17 cellular contexts compared by ENCODE assay signal in the genomic region with DNA sequence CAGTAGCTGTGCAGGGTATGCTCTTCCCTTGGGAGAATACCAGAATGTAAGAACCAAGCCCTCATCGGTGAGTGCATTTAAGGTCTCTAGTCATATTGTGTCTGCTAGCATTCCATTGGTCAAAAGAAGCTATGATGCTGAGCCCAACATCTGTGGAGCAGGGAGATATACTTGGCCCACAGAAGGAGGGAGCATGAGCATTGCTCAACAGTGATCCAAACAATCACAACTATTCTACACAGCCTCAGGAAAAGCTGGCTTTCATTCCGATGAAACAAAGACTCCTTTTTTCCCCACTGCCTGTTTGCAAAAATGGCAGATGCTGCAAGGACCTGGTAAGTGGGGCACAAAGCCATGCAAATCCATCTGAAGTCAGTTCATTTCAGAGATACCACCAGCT.
DNase-seq lines count a peak whose midpoint lies in the region; ATAC-seq and TF ChIP-seq lines count a peak whose summit lies in the region.
"Had no signal": no experiment of that assay in that cellular context is flagged by ENCODE, and none has a peak within 500 bp of the region (broad histone marks: within the 10 kb centered on the region; RNA-seq: fewer than 3 reads in every experiment).

No MANE protein-coding gene starts in this region.

- H3K27ac Mint-ChIP-seq in endodermal cell: no peak overlapping the region

- no peak overlapping the region for H3K4me3 Mint-ChIP-seq in endodermal cell

- ATAC-seq in left ventricle myocardium superior: peak; percentile 96
- no peak for ATAC-seq in HG03097 (IDR thresholded peaks at IDR 0.05; ENCODE audit: low FRiP score, unreplicated experiment)
- ATAC-seq: foreskin keratinocyte had no signal

- H3K27me3 ChIP-seq in endodermal cell (ENCODE audit: control insufficient read depth, insufficient read depth, low read length, poor library complexity, severe bottlenecking): no peaks in the 10 kb centered on the region

- no peak for TF ChIP-seq CTCF in endodermal cell (conservative IDR thresholded peaks at IDR 0.05)

- DNase-seq in NCI-H526 (lab: John Stamatoyannopoulos, UW) (peak; percentile 34 to 58), NCI-H526 treated with DMSO at 0.1 percent for 48 hours (lab: John Stamatoyannopoulos, UW) (no peak), endodermal cell (peak; percentile 10), left ventricle myocardium superior (no peak), substantia nigra (lab: John Stamatoyannopoulos, UW) (peak in 42 of 49 donors; percentile 10 to 87 (median 56)), NCI-H1417 treated with DMSO at 0.1 percent for 48 hours (lab: John Stamatoyannopoulos, UW) (no peak)
- no peak for DNase-seq in stimulated activated naive CD4-positive, alpha-beta T cell treated with Interleukin-2 at 50 U/mL for 16 hours (lab: John Stamatoyannopoulos, UW)
- DNase-seq: activated gamma-delta T cell, COR-L47, foreskin keratinocyte, islet precursor cell, Kasumi-1, NCI-H187 treated with DMSO at 0.1 percent for 48 hours, NCI-H524 had no signal

- H3K36me3 Mint-ChIP-seq in endodermal cell (ENCODE audit: low read depth): no peaks in the 10 kb centered on the region

- no peaks in the 10 kb centered on the region for H3K9me3 ChIP-seq in endodermal cell (ENCODE audit: control insufficient read depth, low read length)

- H3K4me1 Mint-ChIP-seq in endodermal cell: peaks cover 14% of the 10 kb centered on the region

- H3K27me3 Mint-ChIP-seq in endodermal cell (ENCODE audit: insufficient read depth): peaks cover 4% of the 10 kb centered on the region

- H3K27ac ChIP-seq in endodermal cell (ENCODE audit: low read depth, low read length) (no peak overlapping the region), substantia nigra (ENCODE audit: low read depth, low read length, poor library complexity, severe bottlenecking) (peak overlapping the region; percentile 94)
- H3K27ac ChIP-seq: 22Rv1, foreskin keratinocyte, parathyroid adenoma had no signal

- H3K9ac ChIP-seq in endodermal cell (ENCODE audit: extremely low read depth, low read length, poor library complexity, severe bottlenecking): no peak overlapping the region
- H3K9ac ChIP-seq: parathyroid adenoma had no signal

- intact Hi-C loops in left ventricle myocardium superior (cut with micrococcal nuclease): no loop called here

- no peak overlapping the region for H3K4me3 ChIP-seq in endodermal cell (ENCODE audit: low read length)

- no peaks in the 10 kb centered on the region for H3K4me1 ChIP-seq in endodermal cell (ENCODE audit: control insufficient read depth, insufficient read depth, low read length)
- H3K4me1 ChIP-seq: foreskin keratinocyte, parathyroid adenoma had no signal

- 90 to 96% methylated on average over 2 of the region's 2 CpGs for WGBS in endodermal cell (ENCODE audit: insufficient coverage in 1 of 2, insufficient read length in 1 of 2), 2 experiments

- H3K36me3 ChIP-seq in endodermal cell (ENCODE audit: control insufficient read depth, insufficient read depth, low read length): no peaks in the 10 kb centered on the region

- H3K9me3 Mint-ChIP-seq in endodermal cell: no peaks in the 10 kb centered on the region

Comparison
In these comparisons a context has a peak if more than half of its experiments do, and no peak if none do; other contexts are left out.
1. DNase-seq: peak in NCI-H526 (2 of 2), endodermal cell (single experiment) and substantia nigra (42 of 49); none in NCI-H526 treated with DMSO at 0.1 percent for 48 hours (single experiment), left ventricle myocardium superior (single experiment), stimulated activated naive CD4-positive, alpha-beta T cell treated with Interleukin-2 at 50 U/mL for 16 hours (single experiment) and NCI-H1417 treated with DMSO at 0.1 percent for 48 hours (single experiment).